Comparison of ENCODE assay signal across 20 cellular contexts in the genomic region with DNA sequence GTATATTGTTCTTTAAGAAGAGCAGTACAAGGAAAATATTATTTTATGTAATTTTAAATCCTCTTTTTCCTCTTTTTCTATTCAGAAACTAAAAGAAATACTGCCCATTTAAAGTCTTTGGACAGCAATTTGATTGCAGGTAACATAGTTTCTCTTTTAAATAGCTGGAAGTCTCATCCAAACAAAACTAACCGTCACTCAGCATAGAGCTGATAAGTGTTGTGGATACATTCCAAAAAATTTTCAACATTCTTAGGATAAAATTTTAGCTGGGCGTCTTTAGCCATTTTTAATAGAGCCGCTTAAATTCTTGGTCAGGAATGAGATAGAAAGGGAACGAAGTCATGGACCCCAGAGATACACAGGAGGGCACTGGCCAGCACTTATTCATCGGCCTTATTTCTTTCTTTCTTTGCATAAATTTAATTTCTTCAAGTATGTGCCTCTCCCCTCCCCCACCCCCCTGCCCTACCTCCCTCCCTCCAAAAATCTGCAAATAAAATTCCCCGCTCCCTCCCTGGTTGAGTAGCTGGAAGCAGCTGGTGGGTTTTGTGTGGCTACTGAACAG.
DNase-seq lines count a peak whose midpoint lies in the region; ATAC-seq, FAIRE-seq and TF ChIP-seq lines count a peak whose summit lies in the region.
"Had no signal": no experiment of that assay in that cellular context is flagged by ENCODE, and none has a peak within 500 bp of the region (broad histone marks: within the 10 kb centered on the region; RNA-seq: fewer than 3 reads in every experiment).

No MANE protein-coding gene starts in this region.

- H3K27ac ChIP-seq in HUES6 (ENCODE audit: low read depth, low read length) (peak overlapping the region; percentile 81; the same call in 1 of the 2 replicates), H1 (ENCODE audit: low read depth, low read length) (no peak overlapping the region), tibial artery (no peak overlapping the region), right cardiac atrium (ENCODE audit: low read length) (no peak overlapping the region)
- H3K27ac ChIP-seq: HL-60, Peyer's patch, SJSA1 had no signal

- H3K4me3 Mint-ChIP-seq in nephron progenitor cell: peak overlapping the region; percentile 36
- H3K4me3 Mint-ChIP-seq: CD4-positive, alpha-beta T cell; HFFc6 had no signal

- no peak overlapping the region for H3K56ac ChIP-seq in H1 (replicated peaks; ENCODE audit: insufficient read length, low read depth, low read length)

- no peak overlapping the region for H3K27ac Mint-ChIP-seq in nephron progenitor cell
- H3K27ac Mint-ChIP-seq: CD4-positive, alpha-beta T cell; HFFc6 had no signal

- H3K79me1 ChIP-seq in H1 (ENCODE audit: low read depth, low read length): no peaks in the 10 kb centered on the region

- H4K20me1 ChIP-seq in H1 (replicated peaks in 1 of 2; ENCODE audit: control insufficient read depth in 1 of 2, insufficient read depth in 2 of 2, low read length in 2 of 2): no peaks in the 10 kb centered on the region

- ATAC-seq in Right ventricle myocardium superior (ENCODE audit: poor library complexity) (no peak), right cardiac atrium (no peak)

- POLR2A ChIA-PET in H1 (lab: Charles Lee; ENCODE audit: partially characterized antibody): interaction anchor here (0.8 to 1.0 kb wide), 3 partner anchors 21 to 33 kb away, joined by 3 read pairs; no protein-coding TSS in a partner anchor

- CTCF ChIA-PET in H1 (lab: Charles Lee; ENCODE audit: partially characterized antibody): interaction anchor here (0.6 to 4.7 kb wide), 7 partner anchors 8 to 781 kb away, joined by 3 to 34 read pairs (median 3); no protein-coding TSS in a partner anchor

- no peak overlapping the region for H2BK12ac ChIP-seq in H1 (ENCODE audit: low read depth, low read length)

- TF ChIP-seq POLR2A in H1 (IDR thresholded peaks at IDR 0.05; ENCODE audit: control extremely low read depth in 1 of 2, low read depth in 2 of 2, low read length in 2 of 2): no peak

- DNase-seq in H1 (ENCODE audit: low read depth in 1 of 2, low spot score in 2 of 2) (no peak), nephron progenitor cell (no peak), hepatic stellate cell (ENCODE audit: low spot score) (no peak), tibial artery (no peak), Right ventricle myocardium superior (no peak), right cardiac atrium (no peak)
- DNase-seq: CD4-positive, alpha-beta T cell; DMS79; HFFc6; Kasumi-1; NCI-H1694; NCI-H2171; NCI-H446; NCI-H526 had no signal

- H3K4me1 Mint-ChIP-seq in nephron progenitor cell: peaks cover 70% of the 10 kb centered on the region

- no peak overlapping the region for H3K14ac ChIP-seq in H1 (ENCODE audit: insufficient read length)

- H2BK5ac ChIP-seq in H1 (ENCODE audit: low read depth, low read length): peak overlapping the region; percentile 97; the same call in 1 of the 2 replicates

- H3K23ac ChIP-seq in H1 (ENCODE audit: insufficient read length): no peak overlapping the region

- no peak overlapping the region for H4K91ac ChIP-seq in H1 (replicated peaks; ENCODE audit: insufficient read length, low read length)

- no peak for FAIRE-seq in H1 (lab: Jason Lieb, UNC)
- FAIRE-seq: GM19239 had no signal

- H3K36me3 ChIP-seq in HUES6 (ENCODE audit: control insufficient read depth, insufficient read depth, low read length) (no peaks in the 10 kb centered on the region), H1 (ENCODE audit: control insufficient read depth in 2 of 4, insufficient read depth in 4 of 4, low read length in 3 of 4) (no peaks in the 10 kb centered on the region), tibial artery (no peaks in the 10 kb centered on the region)
- H3K36me3 ChIP-seq: Peyer's patch, SJSA1 had no signal

- TF ChIP-seq RAD21 in H1 (IDR thresholded peaks at IDR 0.05 in 1 of 2, conservative IDR thresholded peaks at IDR 0.05 in 1 of 2; ENCODE audit: low read depth in 2 of 2, low read length in 2 of 2): no peak

- peak overlapping the region; percentile 39 to 59 for H3K4me2 ChIP-seq in H1 (ENCODE audit: insufficient read depth in 1 of 2, low read depth in 2 of 2, low read length in 2 of 2)

- no peak for TF ChIP-seq CTCF in H1 (IDR thresholded peaks at IDR 0.05; ENCODE audit: control extremely low read depth in 1 of 3, insufficient read depth in 1 of 3, low read depth in 1 of 3, low read length in 3 of 3)
- TF ChIP-seq CTCF in nephron progenitor cell (IDR thresholded peaks at IDR 0.05): no peak
- no peak for TF ChIP-seq CTCF in tibial artery (IDR thresholded peaks at IDR 0.05)

- no peak overlapping the region for H3K4ac ChIP-seq in H1 (replicated peaks; ENCODE audit: insufficient read length, low read depth, low read length)

- no peak for TF ChIP-seq EP300 in H1 (IDR thresholded peaks at IDR 0.05; ENCODE audit: borderline replicate concordance in 1 of 2, low read depth in 2 of 2, low read length in 2 of 2)

- no peaks in the 10 kb centered on the region for H3K9me3 ChIP-seq in HUES6 (ENCODE audit: control insufficient read depth, insufficient read depth, low read depth, low read length)
- no peaks in the 10 kb centered on the region for H3K9me3 ChIP-seq in H1 (ENCODE audit: insufficient read depth in 2 of 2, low read depth in 1 of 2, low read length in 1 of 2)
- no peaks in the 10 kb centered on the region for H3K9me3 ChIP-seq in tibial artery
- H3K9me3 ChIP-seq in right cardiac atrium (ENCODE audit: control insufficient read depth, low read length): no peaks in the 10 kb centered on the region
- H3K9me3 ChIP-seq: BLaER1, Peyer's patch, SJSA1 had no signal

- no peaks in the 10 kb centered on the region for H3K9me3 Mint-ChIP-seq in nephron progenitor cell
- H3K9me3 Mint-ChIP-seq: CD4-positive, alpha-beta T cell; HFFc6 had no signal

- H4K8ac ChIP-seq in H1 (ENCODE audit: extremely low read depth, insufficient read depth, low read length): no peak overlapping the region

- 0 out of 2 replicates have a peak overlapping the region, but pooled peaks have one; percentile 75 for H2BK20ac ChIP-seq in H1 (ENCODE audit: low read length)

- H2AFZ ChIP-seq in H1 (ENCODE audit: low read length): no peak overlapping the region

- peak overlapping the region; percentile 19 for H3K9ac ChIP-seq in HUES6 (ENCODE audit: low read length)
- H3K9ac ChIP-seq in H1 (replicated peaks in 1 of 4; ENCODE audit: extremely low read depth in 1 of 4, low read depth in 3 of 4, low read length in 3 of 4): no peak overlapping the region
- H3K9ac ChIP-seq: BLaER1 had no signal

- no peak overlapping the region for H2BK120ac ChIP-seq in H1 (replicated peaks; ENCODE audit: low read depth, low read length)

- no peak overlapping the region for H4K5ac ChIP-seq in H1 (ENCODE audit: insufficient read length, low read depth, low read length)

- no peak overlapping the region; the same call in 1 of the 2 replicates for H3K18ac ChIP-seq in H1 (ENCODE audit: extremely low read depth, low read length)

- no peaks in the 10 kb centered on the region for H3K79me2 ChIP-seq in H1 (ENCODE audit: control insufficient read depth in 1 of 2, insufficient read depth in 2 of 2, low read length in 2 of 2)

- H3K4me3 ChIP-seq in HUES6 (ENCODE audit: low read depth, low read length) (no peak overlapping the region), H1 (ENCODE audit: extremely low read depth in 1 of 4, insufficient read depth in 2 of 4, low read depth in 3 of 4, low read length in 4 of 4) (peak overlapping the region in 1 of 4 experiments; percentile 43; a peak in 2 of 8 replicates), tibial artery (no peak overlapping the region), right cardiac atrium (ENCODE audit: low read length) (no peak overlapping the region)
- H3K4me3 ChIP-seq: BLaER1, Peyer's patch, SJSA1 had no signal

- peaks cover 3% of the 10 kb centered on the region for H3K27me3 Mint-ChIP-seq in nephron progenitor cell (ENCODE audit: low read depth, poor library complexity)

- H3K23me2 ChIP-seq in H1 (ENCODE audit: low read depth, low read length): 0 out of 2 replicates have a peak, but pooled peaks cover 2% of the 10 kb centered on the region

- H2AK5ac ChIP-seq in H1 (ENCODE audit: low read depth, low read length): no peak overlapping the region

- intact Hi-C loops in tibial artery (cut with DNase I; ENCODE audit: low total_unique reads) (no loop called here), Right ventricle myocardium superior (cut with DNase I) (no loop called here), right cardiac atrium (cut with DNase I) (no loop called here)

- H3K36me3 Mint-ChIP-seq in nephron progenitor cell (ENCODE audit: low read depth): peaks cover 4% of the 10 kb centered on the region

- H3K27me3 ChIP-seq in HUES6 (ENCODE audit: control insufficient read depth, insufficient read depth, low read length): no peaks in the 10 kb centered on the region
- H3K27me3 ChIP-seq in H1 (replicated peaks in 1 of 4; ENCODE audit: control insufficient read depth in 3 of 4, extremely low read depth in 1 of 4, insufficient read depth in 3 of 4, low read length in 3 of 4): no peaks in the 10 kb centered on the region; a peak in 1 of 7 replicates
- H3K27me3 ChIP-seq in tibial artery: no peaks in the 10 kb centered on the region
- no peaks in the 10 kb centered on the region for H3K27me3 ChIP-seq in right cardiac atrium (ENCODE audit: control insufficient read depth, insufficient read depth)
- H3K27me3 ChIP-seq: BLaER1, Peyer's patch, SJSA1 had no signal

- H2BK15ac ChIP-seq in H1 (ENCODE audit: low read length): no peak overlapping the region

- peaks cover 52% of the 10 kb centered on the region for H3K4me1 ChIP-seq in HUES6 (ENCODE audit: control insufficient read depth, insufficient read depth, low read length)
- peaks cover 7 to 31% (median 23%) of the 10 kb centered on the region in 4 experiments for H3K4me1 ChIP-seq in H1 (replicated peaks in 1 of 4; ENCODE audit: control insufficient read depth in 3 of 4, insufficient read depth in 4 of 4, low read length in 3 of 4)
- H3K4me1 ChIP-seq in tibial artery: no peaks in the 10 kb centered on the region
- H3K4me1 ChIP-seq in right cardiac atrium (ENCODE audit: control insufficient read depth, insufficient read depth, low read length): peaks cover 4% of the 10 kb centered on the region
- H3K4me1 ChIP-seq: Peyer's patch had no signal

- WGBS in H1 (ENCODE audit: extremely low coverage in 1 of 2, insufficient coverage in 1 of 2, insufficient read length in 1 of 2, insufficient replicate concordance in 2 of 2, low coverage in 1 of 2, low lambda C conversion rate in 2 of 2, missing lambda C conversion rate in 1 of 2), 2 experiments: 14% methylated on average over 6 of the region's 6 CpGs; no CpG with 5 or more reads in 1 of the 2 experiments
- 40% methylated on average over 6 of the region's 6 CpGs for WGBS in right cardiac atrium

TF ChIP-seq in H1, 55 proteins besides CTCF, POLR2A, EP300 and RAD21 (continues in another document):
- TF ChIP-seq NRF1 (IDR thresholded peaks at IDR 0.05; ENCODE audit: low read depth, low read length) (no peak), RBBP5 (IDR thresholded peaks at IDR 0.05; ENCODE audit: borderline replicate concordance, low read depth, low read length) (no peak)
- TF ChIP-seq, protein P1, sequence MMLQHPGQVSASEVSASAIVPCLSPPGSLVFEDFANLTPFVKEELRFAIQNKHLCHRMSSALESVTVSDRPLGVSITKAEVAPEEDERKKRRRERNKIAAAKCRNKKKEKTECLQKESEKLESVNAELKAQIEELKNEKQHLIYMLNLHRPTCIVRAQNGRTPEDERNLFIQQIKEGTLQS (IDR thresholded peaks at IDR 0.05; ENCODE audit: insufficient read depth, low read depth, low read length): no peak
